Comparison of ENCODE assay signal across 8 cellular contexts in the genomic region with DNA sequence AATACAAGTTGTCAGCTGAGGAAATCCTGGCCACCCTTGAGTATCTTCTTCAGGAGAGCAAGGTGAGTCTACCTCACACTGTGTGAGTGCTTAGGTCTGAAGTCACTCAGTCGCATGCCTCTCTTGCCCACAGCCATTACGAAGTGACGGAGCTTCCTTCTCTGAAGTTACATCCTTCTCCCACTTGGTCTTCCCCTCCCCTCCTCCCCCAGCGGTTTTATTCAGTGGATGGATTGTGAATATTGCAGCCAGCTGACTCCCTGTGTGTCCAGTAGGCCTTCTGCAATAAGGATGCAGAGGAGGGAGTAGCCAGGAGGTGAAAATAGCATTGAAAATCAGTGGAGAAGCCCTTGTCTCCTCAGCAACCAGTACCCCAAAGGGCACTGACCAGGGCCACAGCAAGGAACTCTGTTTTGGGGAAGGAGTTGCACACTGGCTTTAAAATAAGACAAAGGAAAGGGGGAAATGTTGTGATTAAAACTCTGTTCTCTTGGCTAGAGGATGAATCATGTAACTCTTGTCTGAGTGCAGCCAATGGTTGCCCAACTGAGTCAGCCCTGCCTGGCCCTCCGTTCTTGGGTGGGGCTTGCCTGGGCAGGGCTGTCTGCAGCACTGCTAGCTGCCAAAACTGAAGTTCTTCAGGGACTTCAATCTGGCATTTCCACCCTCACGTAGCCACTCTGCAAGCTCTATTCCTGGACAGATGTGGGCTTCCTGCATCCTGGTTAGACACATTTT. TPM values are rescaled to one million over a fixed set of nuclear protein-coding genes. Genes with fewer than 3 reads are reported as not detected.
DNase-seq lines count a peak whose midpoint lies in the region; ATAC-seq, FAIRE-seq and TF ChIP-seq lines count a peak whose summit lies in the region.

No MANE protein-coding gene starts in this region.

- ATAC-seq in omental fat pad (ENCODE audit: low FRiP score) = peak; percentile 57
- no peak for ATAC-seq in GM18909 (IDR thresholded peaks at IDR 0.05; ENCODE audit: poor library complexity, unreplicated experiment)
- ATAC-seq in HG03159 (IDR thresholded peaks at IDR 0.05; ENCODE audit: unreplicated experiment) = no peak

- H3K4me3 Mint-ChIP-seq in T-helper 2 cell treated with Interferon-gamma antibody and Interleukin-4, amounts not matched to agents 5 μg/mL and 100 μg/mL, for 36 hours = peak overlapping the region; percentile 99
- H3K4me3 Mint-ChIP-seq in immature natural killer cell = no peak overlapping the region

- H3K4me3 ChIP-seq in duodenal mucosa (ENCODE audit: low read depth in 1 of 2, low read length in 2 of 2) = peak overlapping the region; percentile 22 to 98

- H3K27ac ChIP-seq in duodenal mucosa (ENCODE audit: low read depth, low read length) = peak overlapping the region; percentile 11

- no peak for FAIRE-seq in D721Med (lab: Jason Lieb, UNC)

- no peaks in the 10 kb centered on the region for H3K9me3 ChIP-seq in duodenal mucosa (ENCODE audit: control insufficient read depth in 1 of 2, low read length in 2 of 2)

- H3K27ac Mint-ChIP-seq in T-helper 2 cell treated with Interferon-gamma antibody and Interleukin-4, amounts not matched to agents 5 μg/mL and 100 μg/mL, for 36 hours = no peak overlapping the region
- peak overlapping the region in 3 of 6 donors; percentile 22 to 44 (median 34) for H3K27ac Mint-ChIP-seq in immature natural killer cell

- no peaks in the 10 kb centered on the region for H3K27me3 Mint-ChIP-seq in T-helper 2 cell treated with Interferon-gamma antibody and Interleukin-4, amounts not matched to agents 5 μg/mL and 100 μg/mL, for 36 hours (ENCODE audit: low read depth)
- H3K27me3 Mint-ChIP-seq in immature natural killer cell (ENCODE audit: low read depth in 3 of 3) = peaks cover 0 to 8% (median 4%) of the 10 kb centered on the region in 3 donors

- DNase-seq in HCEC 1CT (peak; percentile 89), omental fat pad (ENCODE audit: low spot score) (no peak), D721Med (ENCODE audit: insufficient read length, low spot score) (no peak), immature natural killer cell (no peak)
- peak; percentile 45 for DNase-seq in T-helper 2 cell treated with Interferon-gamma antibody and Interleukin-4, amounts not matched to agents 5 μg/mL and 100 μg/mL, for 36 hours (ENCODE audit: low spot score)

- no peaks in the 10 kb centered on the region for H3K27me3 ChIP-seq in duodenal mucosa (ENCODE audit: control insufficient read depth in 1 of 2, insufficient read depth in 2 of 2, low read length in 2 of 2)

- H3K9me3 Mint-ChIP-seq in T-helper 2 cell treated with Interferon-gamma antibody and Interleukin-4, amounts not matched to agents 5 μg/mL and 100 μg/mL, for 36 hours = no peaks in the 10 kb centered on the region
- H3K9me3 Mint-ChIP-seq in immature natural killer cell = no peaks in the 10 kb centered on the region

- peak overlapping the region; percentile 38 to 42 for H3K9ac ChIP-seq in duodenal mucosa (ENCODE audit: low read depth in 1 of 2, low read length in 2 of 2)

- peaks cover 13 to 22% of the 10 kb centered on the region in 2 donors for H3K36me3 ChIP-seq in duodenal mucosa (ENCODE audit: control insufficient read depth in 1 of 2, insufficient read depth in 2 of 2, low read length in 2 of 2)

- no peak for TF ChIP-seq CTCF in omental fat pad (IDR thresholded peaks at IDR 0.05)
- no peak for TF ChIP-seq CTCF in D721Med (IDR thresholded peaks at IDR 0.05; ENCODE audit: insufficient read depth, missing control alignments)

- H3K4me1 Mint-ChIP-seq in T-helper 2 cell treated with Interferon-gamma antibody and Interleukin-4, amounts not matched to agents 5 μg/mL and 100 μg/mL, for 36 hours (ENCODE audit: low read depth) = peaks cover 69% of the 10 kb centered on the region
- H3K4me1 Mint-ChIP-seq in immature natural killer cell = peaks cover 51 to 70% of the 10 kb centered on the region in 2 donors

- H3K4me1 ChIP-seq in duodenal mucosa (ENCODE audit: control insufficient read depth in 1 of 2, insufficient read depth in 2 of 2, low read length in 2 of 2) = peaks cover 58 to 68% of the 10 kb centered on the region in 2 donors

- H3K36me3 Mint-ChIP-seq in T-helper 2 cell treated with Interferon-gamma antibody and Interleukin-4, amounts not matched to agents 5 μg/mL and 100 μg/mL, for 36 hours (ENCODE audit: low read depth) = peaks cover 78% of the 10 kb centered on the region
- H3K36me3 Mint-ChIP-seq in immature natural killer cell = peaks cover 0 to 6% (median 0%) of the 10 kb centered on the region in 3 donors

RNA-seq across cellular contexts. Expression of a gene that starts 4.4 kb away (rescaled TPM):
- 100 to 1,000 TPM; 127 to 351 (median 161) TPM for total RNA-seq in omental fat pad
- 100 to 1,000 TPM; 445 to 680 (median 567) TPM for polyA plus RNA-seq in immature natural killer cell

RNA-seq across cellular contexts. Expression of a gene that starts 47.5 kb away (rescaled TPM):
- total RNA-seq in omental fat pad = 100 to 1,000 TPM; 211 to 389 (median 295) TPM
- 100 to 1,000 TPM; 331 to 469 (median 429) TPM for polyA plus RNA-seq in immature natural killer cell

Comparison
In these comparisons a context has a peak if more than half of its experiments do, and no peak if none do; other contexts are left out.
1. DNase-seq: peak in HCEC 1CT (single experiment) and T-helper 2 cell treated with Interferon-gamma antibody and Interleukin-4, amounts not matched to agents 5 μg/mL and 100 μg/mL, for 36 hours (single experiment); none in omental fat pad (single experiment), D721Med (single experiment) and immature natural killer cell (0 of 3).